In the genomic region with DNA sequence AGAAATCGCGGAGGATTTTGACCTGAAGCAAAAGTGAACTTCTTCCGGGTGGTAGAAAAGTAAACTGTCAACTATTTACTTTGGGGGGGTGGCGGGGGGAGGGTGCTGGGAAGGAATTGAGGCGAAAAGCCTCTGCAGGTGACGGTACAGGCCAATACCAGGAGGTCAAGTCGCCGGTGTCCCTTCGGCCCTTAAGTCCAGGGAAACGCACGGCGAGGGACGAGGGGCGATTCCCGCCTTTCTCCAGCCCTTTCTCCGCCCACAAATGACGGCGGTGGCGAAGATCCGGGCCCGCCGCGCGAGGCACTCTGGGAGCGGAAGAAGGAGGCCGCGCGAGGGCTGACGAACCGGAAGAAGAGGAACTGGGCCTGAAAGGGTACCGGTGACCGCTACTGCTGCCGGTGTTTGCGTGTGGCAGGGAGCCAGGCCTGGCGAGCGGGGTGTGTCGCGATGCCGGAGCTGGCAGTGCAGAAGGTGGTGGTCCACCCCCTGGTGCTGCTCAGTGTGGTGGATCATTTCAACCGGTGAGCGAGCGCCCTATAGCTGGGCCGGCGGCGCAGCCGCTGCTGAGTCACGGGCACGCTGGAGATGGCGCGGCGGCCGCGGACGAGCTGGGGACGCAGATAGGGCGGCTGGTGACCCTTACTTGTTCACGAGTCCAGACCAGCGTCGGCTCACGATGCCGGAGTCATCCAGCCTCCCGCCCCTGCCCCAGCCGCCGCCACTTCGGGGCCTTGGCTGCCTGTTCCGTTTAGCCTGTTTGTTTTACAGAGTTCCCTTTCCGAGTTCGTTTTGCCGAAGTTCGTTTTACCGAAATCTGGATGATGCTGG, we compare ENCODE assay signal across 8 cellular contexts. TPM values are rescaled to one million over a fixed set of nuclear protein-coding genes. Genes with fewer than 3 reads are reported as not detected.
DNase-seq lines count a peak whose midpoint lies in the region; ATAC-seq and TF ChIP-seq lines count a peak whose summit lies in the region.

A gene (plus strand): TSS at position 350 of the 831 bp plus-strand sequence. CDS start 101 bp downstream, at position 451.

- peak; percentile 97 for TF ChIP-seq POLR2A in erythroblast (IDR thresholded peaks at IDR 0.05; ENCODE audit: low read length)

- peak within 1 kb of the TSS; percentile 98 for H3K27ac Mint-ChIP-seq in activated T-cell treated with anti-CD3 and anti-CD28 coated beads, Interleukin-2, amount 50 U/mL, for 24 hours

- no peaks in the 10 kb centered on the region for H3K9me3 ChIP-seq in mucosa of rectum (ENCODE audit: control insufficient read depth in 2 of 2, low read length in 2 of 2)

- TF ChIP-seq EP300 in Ishikawa (IDR thresholded peaks at IDR 0.05; ENCODE audit: borderline replicate concordance) = peak; percentile 40; the same call in 1 of the 2 replicates

- H3K4me3 ChIP-seq in mucosa of rectum (ENCODE audit: low read length in 2 of 2) = peak within 1 kb of the TSS; percentile 80 to 97

- ATAC-seq in GM21619 (IDR thresholded peaks at IDR 0.05; ENCODE audit: unreplicated experiment) = peak; percentile 96

- TF ChIP-seq RAD21 in Ishikawa (IDR thresholded peaks at IDR 0.05; ENCODE audit: low read depth) = no peak

- H3K4me1 Mint-ChIP-seq in activated T-cell treated with anti-CD3 and anti-CD28 coated beads, Interleukin-2, amount 50 U/mL, for 24 hours (ENCODE audit: low read depth) = peaks cover 41% of the 10 kb centered on the region

- H3K4me3 Mint-ChIP-seq in activated T-cell treated with anti-CD3 and anti-CD28 coated beads, Interleukin-2, amount 50 U/mL, for 24 hours = peak within 1 kb of the TSS; percentile 92

- peak within 1 kb of the TSS; percentile 90 for H3K9ac ChIP-seq in mucosa of rectum (ENCODE audit: low read depth in 1 of 2, low read length in 2 of 2)

- peak within 1 kb of the TSS; percentile 98 for H3K27ac ChIP-seq in mucosa of rectum (ENCODE audit: low read depth in 2 of 2, low read length in 2 of 2)

- no peaks in the 10 kb centered on the region for H3K27me3 ChIP-seq in mucosa of rectum (ENCODE audit: control insufficient read depth in 2 of 2, insufficient read depth in 2 of 2, low read length in 2 of 2)

- peaks cover 4% of the 10 kb centered on the region for H3K9me3 Mint-ChIP-seq in activated T-cell treated with anti-CD3 and anti-CD28 coated beads, Interleukin-2, amount 50 U/mL, for 24 hours

- DNase-seq in DMS153 treated with DMSO at 0.1 percent for 48 hours (lab: John Stamatoyannopoulos, UW; ENCODE audit: unreplicated experiment) (peak; percentile 84), erythroblast (lab: John Stamatoyannopoulos, UW) (peak; percentile 94 to 95)
- DNase-seq in activated T-cell treated with anti-CD3 and anti-CD28 coated beads, Interleukin-2, amount 50 U/mL, for 24 hours = peak; percentile 92
- peak; percentile 68 to 78 for DNase-seq in stimulated activated CD8-positive, alpha-beta memory T cell treated with anti-CD3 and anti-CD28 coated beads, Interleukin-4, amount 100 ng/mL, for 4 hours (ENCODE audit: low read depth in 2 of 2, low spot score in 1 of 2)

- H3K27me3 Mint-ChIP-seq in activated T-cell treated with anti-CD3 and anti-CD28 coated beads, Interleukin-2, amount 50 U/mL, for 24 hours = no peaks in the 10 kb centered on the region

- H3K36me3 Mint-ChIP-seq in activated T-cell treated with anti-CD3 and anti-CD28 coated beads, Interleukin-2, amount 50 U/mL, for 24 hours (ENCODE audit: low read depth) = peaks cover 74% of the 10 kb centered on the region

- peaks cover 23 to 25% of the 10 kb centered on the region in 2 donors for H3K36me3 ChIP-seq in mucosa of rectum (ENCODE audit: control insufficient read depth in 2 of 2, insufficient read depth in 2 of 2, low read length in 2 of 2)

- H3K4me1 ChIP-seq in mucosa of rectum (ENCODE audit: control insufficient read depth in 2 of 2, insufficient read depth in 2 of 2, low read length in 2 of 2) = peaks cover 13 to 19% of the 10 kb centered on the region in 2 donors

TF ChIP-seq in Ishikawa, 13 proteins besides CTCF, POLR2A, EP300 and RAD21:
- peak; percentile 77 for TF ChIP-seq CREB1 (IDR thresholded peaks at IDR 0.05; ENCODE audit: low read depth)
- peak; percentile 62 for TF ChIP-seq NFIC (IDR thresholded peaks at IDR 0.05)
- TF ChIP-seq, protein P1, sequence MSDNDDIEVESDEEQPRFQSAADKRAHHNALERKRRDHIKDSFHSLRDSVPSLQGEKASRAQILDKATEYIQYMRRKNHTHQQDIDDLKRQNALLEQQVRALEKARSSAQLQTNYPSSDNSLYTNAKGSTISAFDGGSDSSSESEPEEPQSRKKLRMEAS (IDR thresholded peaks at IDR 0.05) = peak; percentile 99
- TF ChIP-seq EGR1 (IDR thresholded peaks at IDR 0.05) = 0 out of 2 replicates have a peak, but pooled peaks have one; percentile 13
- no peak for TF ChIP-seq CEBPB (IDR thresholded peaks at IDR 0.05)
- TF ChIP-seq TCF12 (IDR thresholded peaks at IDR 0.05; ENCODE audit: low read depth) = peak; percentile 53
- TF ChIP-seq, protein P2, sequence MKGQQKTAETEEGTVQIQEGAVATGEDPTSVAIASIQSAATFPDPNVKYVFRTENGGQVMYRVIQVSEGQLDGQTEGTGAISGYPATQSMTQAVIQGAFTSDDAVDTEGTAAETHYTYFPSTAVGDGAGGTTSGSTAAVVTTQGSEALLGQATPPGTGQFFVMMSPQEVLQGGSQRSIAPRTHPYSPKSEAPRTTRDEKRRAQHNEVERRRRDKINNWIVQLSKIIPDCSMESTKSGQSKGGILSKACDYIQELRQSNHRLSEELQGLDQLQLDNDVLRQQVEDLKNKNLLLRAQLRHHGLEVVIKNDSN (IDR thresholded peaks at IDR 0.05) = peak; percentile 33
- TF ChIP-seq ZBTB7A (IDR thresholded peaks at IDR 0.05; ENCODE audit: low read depth) = no peak
- peak; percentile 83 for TF ChIP-seq TAF1 (IDR thresholded peaks at IDR 0.05; ENCODE audit: low read depth)
- peak; percentile 14 for TF ChIP-seq YY1 (IDR thresholded peaks at IDR 0.05; ENCODE audit: low read depth)
- TF ChIP-seq TEAD4 (IDR thresholded peaks at IDR 0.05) = no peak; the same call in 1 of the 2 replicates

TF ChIP-seq in PFSK-1, 5 proteins besides CTCF, POLR2A, EP300 and RAD21:
- peak; percentile 85; the same call in 1 of the 2 replicates for TF ChIP-seq TAF1 (IDR thresholded peaks at IDR 0.05; ENCODE audit: borderline replicate concordance, insufficient read depth, low read length)
- no peak; the same call in 1 of the 2 replicates for TF ChIP-seq SIN3A (IDR thresholded peaks at IDR 0.05; ENCODE audit: borderline replicate concordance, insufficient read depth, low read length)
- TF ChIP-seq, protein P3, sequence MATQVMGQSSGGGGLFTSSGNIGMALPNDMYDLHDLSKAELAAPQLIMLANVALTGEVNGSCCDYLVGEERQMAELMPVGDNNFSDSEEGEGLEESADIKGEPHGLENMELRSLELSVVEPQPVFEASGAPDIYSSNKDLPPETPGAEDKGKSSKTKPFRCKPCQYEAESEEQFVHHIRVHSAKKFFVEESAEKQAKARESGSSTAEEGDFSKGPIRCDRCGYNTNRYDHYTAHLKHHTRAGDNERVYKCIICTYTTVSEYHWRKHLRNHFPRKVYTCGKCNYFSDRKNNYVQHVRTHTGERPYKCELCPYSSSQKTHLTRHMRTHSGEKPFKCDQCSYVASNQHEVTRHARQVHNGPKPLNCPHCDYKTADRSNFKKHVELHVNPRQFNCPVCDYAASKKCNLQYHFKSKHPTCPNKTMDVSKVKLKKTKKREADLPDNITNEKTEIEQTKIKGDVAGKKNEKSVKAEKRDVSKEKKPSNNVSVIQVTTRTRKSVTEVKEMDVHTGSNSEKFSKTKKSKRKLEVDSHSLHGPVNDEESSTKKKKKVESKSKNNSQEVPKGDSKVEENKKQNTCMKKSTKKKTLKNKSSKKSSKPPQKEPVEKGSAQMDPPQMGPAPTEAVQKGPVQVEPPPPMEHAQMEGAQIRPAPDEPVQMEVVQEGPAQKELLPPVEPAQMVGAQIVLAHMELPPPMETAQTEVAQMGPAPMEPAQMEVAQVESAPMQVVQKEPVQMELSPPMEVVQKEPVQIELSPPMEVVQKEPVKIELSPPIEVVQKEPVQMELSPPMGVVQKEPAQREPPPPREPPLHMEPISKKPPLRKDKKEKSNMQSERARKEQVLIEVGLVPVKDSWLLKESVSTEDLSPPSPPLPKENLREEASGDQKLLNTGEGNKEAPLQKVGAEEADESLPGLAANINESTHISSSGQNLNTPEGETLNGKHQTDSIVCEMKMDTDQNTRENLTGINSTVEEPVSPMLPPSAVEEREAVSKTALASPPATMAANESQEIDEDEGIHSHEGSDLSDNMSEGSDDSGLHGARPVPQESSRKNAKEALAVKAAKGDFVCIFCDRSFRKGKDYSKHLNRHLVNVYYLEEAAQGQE (IDR thresholded peaks at IDR 0.05; ENCODE audit: insufficient read depth in 1 of 2, low read depth in 2 of 2, low read length in 2 of 2) = no peak
- TF ChIP-seq POLR2AphosphoS5 (IDR thresholded peaks at IDR 0.05; ENCODE audit: low read depth, low read length) = peak; percentile 80
- peak; percentile 59 for TF ChIP-seq FOXP2 (optimal IDR thresholded peaks at IDR 0.05; ENCODE audit: borderline replicate concordance, extremely low read depth, extremely low read length, insufficient read depth)

RNA-seq across cellular contexts. Expression of the gene that starts here (rescaled TPM):
- 136 TPM for polyA plus RNA-seq in PFSK-1 (2012; ENCODE audit: insufficient read length, low read depth)

Comparison
In these comparisons a context has a peak if more than half of its experiments do, and no peak if none do; other contexts are left out.
1. Peak in every context shown above with its lines: DNase-seq, ATAC-seq, H3K4me3 ChIP-seq and H3K27ac ChIP-seq.